Comparison of ENCODE assay signal across 21 cellular contexts in the genomic region with DNA sequence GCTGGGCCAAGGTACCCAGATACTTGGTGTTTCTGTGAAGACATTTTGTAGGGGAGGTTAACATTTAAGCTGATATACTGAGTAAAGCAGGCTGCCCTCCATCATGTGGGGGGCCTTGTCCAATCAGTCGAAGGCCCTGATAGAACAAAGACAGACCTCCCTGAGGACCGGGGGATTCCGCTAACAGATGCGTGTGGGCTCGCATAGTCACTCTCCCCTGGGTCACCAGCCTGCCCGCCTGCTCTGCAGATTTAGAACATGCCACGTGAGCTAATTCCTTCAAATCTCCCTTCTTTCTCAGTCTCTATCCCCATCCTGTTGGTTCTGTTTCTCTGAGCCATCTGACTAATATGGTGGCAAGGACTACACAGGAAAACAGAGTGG.
"Had no signal": no experiment of that assay in that cellular context is flagged by ENCODE, and none has a peak within 500 bp of the region (broad histone marks: within the 10 kb centered on the region; RNA-seq: fewer than 3 reads in every experiment).

No MANE protein-coding gene starts in this region.

- H3K27ac Mint-ChIP-seq: mesothelial cell of epicardium; natural killer cell; nephron progenitor cell; stimulated activated naive B cell treated with anti-CD40 and anti-IgM and Interleukin-4, amounts not matched to agents 10 μg/mL and 1 μg/mL and 100 μg/mL, for 72 hours had no signal

- H3K36me3 ChIP-seq: left ventricle myocardium inferior, ovary, prostate gland, stomach, thyroid gland, transverse colon, upper lobe of left lung, vagina had no signal

- H3K4me3 Mint-ChIP-seq: mesothelial cell of epicardium; naive B cell; natural killer cell; nephron progenitor cell; stimulated activated naive B cell treated with anti-CD40 and anti-IgM and Interleukin-4, amounts not matched to agents 10 μg/mL and 1 μg/mL and 100 μg/mL, for 72 hours had no signal

- DNase-seq: islet precursor cell; left ventricle myocardium inferior; natural killer cell; nephron progenitor cell; ovary; retina; stimulated activated naive B cell treated with anti-CD40 and anti-IgM and Interleukin-4, amounts not matched to agents 10 μg/mL and 1 μg/mL and 100 μg/mL, for 72 hours; stomach; thyroid gland had no signal

- H3K4me3 ChIP-seq: left ventricle myocardium inferior, lung, ovary, prostate gland, skin epidermis, stomach, testis, thyroid gland, transverse colon, upper lobe of left lung, vagina had no signal

- H3K4me1 ChIP-seq: prostate gland, testis, thyroid gland had no signal

- H3K4me1 Mint-ChIP-seq: mesothelial cell of epicardium, naive B cell, nephron progenitor cell had no signal

- H3K27ac ChIP-seq: left ventricle myocardium inferior, ovary, prostate gland, skin epidermis, stomach, testis, thyroid gland, transverse colon, upper lobe of left lung, vagina had no signal

- H3K36me3 Mint-ChIP-seq: mesothelial cell of epicardium; naive B cell; natural killer cell; stimulated activated naive B cell treated with anti-CD40 and anti-IgM and Interleukin-4, amounts not matched to agents 10 μg/mL and 1 μg/mL and 100 μg/mL, for 72 hours had no signal

- H3K27me3 ChIP-seq: ovary, testis, thyroid gland, upper lobe of left lung, vagina had no signal

- H3K9me3 Mint-ChIP-seq: mesothelial cell of epicardium, natural killer cell, nephron progenitor cell had no signal

- ATAC-seq: right cardiac atrium; sciatic nerve; stimulated activated naive B cell treated with anti-CD40 and anti-IgM and Interleukin-4, amounts not matched to agents 10 μg/mL and 1 μg/mL and 100 μg/mL, for 72 hours; stimulated activated naive CD8-positive, alpha-beta T cell treated with anti-CD3 and anti-CD28 coated beads, Interleukin-15, Interleukin-2, amounts not matched to agents 100 U/mL and 50 U/mL, for 24 hours had no signal

- H3K9me3 ChIP-seq: ovary, prostate gland, testis, thyroid gland, transverse colon, vagina had no signal
